9 cellular contexts compared by ENCODE assay signal in the genomic region with DNA sequence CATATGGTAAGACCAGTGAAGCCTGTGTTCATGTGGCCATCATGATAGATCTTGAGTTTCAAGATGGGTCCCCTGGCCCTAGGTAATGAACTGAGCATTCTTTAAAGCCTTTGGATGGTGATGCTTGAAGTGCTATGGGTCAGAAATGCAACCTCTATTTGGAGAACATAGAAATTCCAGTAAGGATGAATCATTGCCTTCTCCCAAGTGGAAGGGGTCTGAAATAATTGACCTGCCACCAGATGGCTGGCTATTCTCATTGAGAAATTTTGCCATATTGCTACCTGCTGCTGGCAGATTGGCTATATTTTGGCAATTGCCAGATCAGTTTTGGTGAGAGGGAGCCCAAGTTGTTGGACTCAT. TPM values are rescaled to one million over a fixed set of nuclear protein-coding genes. Genes with fewer than 3 reads are reported as not detected.
DNase-seq lines count a peak whose midpoint lies in the region; ATAC-seq and TF ChIP-seq lines count a peak whose summit lies in the region.
"Had no signal": no experiment of that assay in that cellular context is flagged by ENCODE, and none has a peak within 500 bp of the region (broad histone marks: within the 10 kb centered on the region; RNA-seq: fewer than 3 reads in every experiment).

No MANE protein-coding gene starts in this region.

- H3K4me3 ChIP-seq in astrocyte of the cerebellum (ENCODE audit: low read depth, low read length) (peak overlapping the region; percentile 51), right lobe of liver (no peak overlapping the region), upper lobe of right lung (peak overlapping the region; percentile 68)

- H3K36me3 ChIP-seq in right lobe of liver = no peaks in the 10 kb centered on the region
- peaks cover under 1% of the 10 kb centered on the region for H3K36me3 ChIP-seq in upper lobe of right lung

- ATAC-seq in right lobe of liver = no peak
- ATAC-seq in upper lobe of right lung = no peak
- ATAC-seq in GM18867 (IDR thresholded peaks at IDR 0.05; ENCODE audit: unreplicated experiment) = no peak
- no peak for ATAC-seq in left colon

- no peaks in the 10 kb centered on the region for H3K9me3 Mint-ChIP-seq in activated naive CD4-positive, alpha-beta T cell treated with anti-CD3 and anti-CD28 coated beads, Interleukin-2, amount 50 U/mL, for 24 hours

- H3K27me3 Mint-ChIP-seq in activated naive CD4-positive, alpha-beta T cell treated with anti-CD3 and anti-CD28 coated beads, Interleukin-2, amount 50 U/mL, for 24 hours = no peaks in the 10 kb centered on the region

- intact Hi-C loops in right lobe of liver (cut with DNase I) = no loop called here
- intact Hi-C loops in upper lobe of right lung (cut with DNase I) = no loop called here
- intact Hi-C loops in left colon (cut with DNase I, micrococcal nuclease) = loop anchor here in 1 of 2 donors (5.0 kb wide), 1 partner anchor 55 kb away; the partner anchor contains the start of gene FAM76A

- no peak for TF ChIP-seq CTCF in astrocyte of the cerebellum (IDR thresholded peaks at IDR 0.05; ENCODE audit: low read depth, low read length, missing control alignments)
- TF ChIP-seq CTCF in right lobe of liver (IDR thresholded peaks at IDR 0.05) = no peak
- TF ChIP-seq CTCF in upper lobe of right lung (IDR thresholded peaks at IDR 0.05) = no peak

- no peak for TF ChIP-seq POLR2A in right lobe of liver (IDR thresholded peaks at IDR 0.05)

- H3K27me3 ChIP-seq in right lobe of liver (no peaks in the 10 kb centered on the region), upper lobe of right lung (no peaks in the 10 kb centered on the region)

- no peaks in the 10 kb centered on the region for H3K36me3 Mint-ChIP-seq in activated naive CD4-positive, alpha-beta T cell treated with anti-CD3 and anti-CD28 coated beads, Interleukin-2, amount 50 U/mL, for 24 hours

- no peak overlapping the region for H3K4me3 Mint-ChIP-seq in activated naive CD4-positive, alpha-beta T cell treated with anti-CD3 and anti-CD28 coated beads, Interleukin-2, amount 50 U/mL, for 24 hours

- peak overlapping the region; percentile 12 to 79 (median 59) for H3K27ac ChIP-seq in right lobe of liver
- H3K27ac ChIP-seq in upper lobe of right lung = peak overlapping the region; percentile 78

- in situ Hi-C loops in astrocyte of the cerebellum (cut with HindIII; ENCODE audit: low sequenced_read_pairs) = no loop called here

- H3K27ac Mint-ChIP-seq in activated naive CD4-positive, alpha-beta T cell treated with anti-CD3 and anti-CD28 coated beads, Interleukin-2, amount 50 U/mL, for 24 hours = peak overlapping the region; percentile 86

- peaks cover 0 to 21% (median 5%) of the 10 kb centered on the region in 4 donors for H3K4me1 ChIP-seq in right lobe of liver
- peaks cover 34% of the 10 kb centered on the region for H3K4me1 ChIP-seq in upper lobe of right lung

- H3K9me3 ChIP-seq in right lobe of liver (no peaks in the 10 kb centered on the region), upper lobe of right lung (no peaks in the 10 kb centered on the region)

- peaks cover 37% of the 10 kb centered on the region for H3K4me1 Mint-ChIP-seq in activated naive CD4-positive, alpha-beta T cell treated with anti-CD3 and anti-CD28 coated beads, Interleukin-2, amount 50 U/mL, for 24 hours

- DNase-seq in activated naive CD4-positive, alpha-beta T cell (lab: John Stamatoyannopoulos, UW) = no peak
- DNase-seq in astrocyte of the cerebellum (ENCODE audit: low read depth) = no peak
- DNase-seq in right lobe of liver = no peak
- DNase-seq in upper lobe of right lung = no peak
- no peak for DNase-seq in left colon
- no peak for DNase-seq in NAMALWA (ENCODE audit: low spot score)

RNA-seq across cellular contexts. Expression of gene IFI6, which starts 0.7 kb away (rescaled TPM):
- 10 to 100 TPM in 5 of 6 experiments, 1 to 10 TPM in 1; 9.5 to 45.7 (median 33.2) TPM for total RNA-seq in right lobe of liver
- total RNA-seq in upper lobe of right lung = 259 TPM
- 10 to 100 TPM; 15.7 to 19.6 TPM for total RNA-seq in left colon

RNA-seq across cellular contexts. Expression of gene FGR, which starts 37.7 kb away (rescaled TPM):
- total RNA-seq in right lobe of liver (1 to 10 TPM; 2.5 to 10.0 (median 6.3) TPM), upper lobe of right lung (149 TPM), left colon (1 to 10 TPM; 1.6 to 2.2 TPM)
- total RNA-seq: SK-MEL-5 had no signal

RNA-seq across cellular contexts. Expression of gene FAM76A, which starts 53.0 kb away (rescaled TPM):
- total RNA-seq in right lobe of liver = 1 to 10 TPM; 3.5 to 7.4 (median 4.9) TPM
- total RNA-seq in upper lobe of right lung = 23.3 TPM
- total RNA-seq in left colon = 10 to 100 TPM; 13.9 to 15.4 TPM

Comparison
In these comparisons a context has a peak if more than half of its experiments do, and no peak if none do; other contexts are left out.
1. H3K4me3 ChIP-seq: peak in astrocyte of the cerebellum (single experiment) and upper lobe of right lung (single experiment); none in right lobe of liver (0 of 3).
2. RNA of gene FGR, which starts 37.7 kb away (total RNA-seq): 149 TPM in upper lobe of right lung (single experiment); 2.5 to 10.0 TPM in right lobe of liver and 1.6 to 2.2 TPM in left colon; every median in the first group is over 10 times any median in the second.